ENCODE assay signal across 33 cellular contexts in the genomic region with DNA sequence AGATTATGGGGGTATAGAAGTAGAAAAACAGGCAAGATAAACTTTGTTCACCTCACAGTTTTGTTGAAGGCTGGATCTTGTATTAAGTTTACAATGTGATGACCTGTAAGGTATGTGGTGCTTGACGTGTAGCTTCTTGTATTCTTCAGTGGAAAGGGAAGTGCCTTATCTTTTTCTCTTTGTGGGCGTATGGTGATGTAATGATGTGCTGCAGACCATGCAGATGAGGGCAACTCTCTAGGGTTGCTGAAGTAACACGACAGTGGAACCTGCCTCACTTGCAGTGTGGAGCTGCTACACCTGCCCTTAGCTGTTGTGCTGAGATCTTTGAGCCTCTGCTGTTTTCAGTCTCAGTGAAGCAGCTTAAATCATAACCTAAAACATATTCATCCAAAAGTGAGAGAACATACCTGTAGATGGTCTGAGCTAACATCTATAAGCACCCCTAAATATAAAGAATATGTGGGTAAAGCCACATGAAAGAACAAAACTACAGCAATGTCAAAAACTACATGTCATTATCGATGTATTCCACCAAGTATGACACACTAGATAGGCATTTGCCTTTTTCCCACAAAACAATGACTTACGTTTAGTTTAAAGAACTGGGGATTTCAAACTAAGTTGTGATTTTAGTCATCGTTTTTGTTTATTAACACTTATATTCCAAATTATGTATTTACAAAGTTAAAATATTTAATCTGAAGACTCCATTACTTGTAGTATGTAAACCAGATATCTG.
DNase-seq lines count a peak whose midpoint lies in the region; ATAC-seq, FAIRE-seq and TF ChIP-seq lines count a peak whose summit lies in the region.
"Had no signal": no experiment of that assay in that cellular context is flagged by ENCODE, and none has a peak within 500 bp of the region (broad histone marks: within the 10 kb centered on the region; RNA-seq: fewer than 3 reads in every experiment).

No MANE protein-coding gene starts in this region.

- H2BK120ac ChIP-seq in mesenchymal stem cell (ENCODE audit: low read depth, low read length) = no peak overlapping the region

- no peak overlapping the region for H3K4me2 ChIP-seq in OCI-LY3 (ENCODE audit: low read length)
- no peak overlapping the region for H3K4me2 ChIP-seq in GM12878 (ENCODE audit: control insufficient read depth, insufficient read depth)
- no peak overlapping the region for H3K4me2 ChIP-seq in mesenchymal stem cell (ENCODE audit: low read length, poor library complexity, severe bottlenecking)
- H3K4me2 ChIP-seq: SK-N-SH had no signal

- no peak overlapping the region for H3K4ac ChIP-seq in mesenchymal stem cell (ENCODE audit: low read depth in 1 of 2, low read length in 2 of 2)

- no peak overlapping the region for H2BK5ac ChIP-seq in mesenchymal stem cell (ENCODE audit: low read depth, low read length, poor library complexity, severe bottlenecking)

- POLR2A ChIA-PET in GM12878 (lab: Charles Lee) = no interaction called here

- no peak overlapping the region for H4K8ac ChIP-seq in mesenchymal stem cell (ENCODE audit: low read length)

- no peak for DNase-seq in GM12878 (ENCODE audit: low read depth, low spot score)
- DNase-seq in mesenchymal stem cell = peak; percentile 24
- DNase-seq in tibial artery = no peak
- no peak for DNase-seq in KBM-7
- DNase-seq: ACHN; activated CD4-positive, alpha-beta T cell treated with anti-CD3 and anti-CD28 coated beads for 4 hours; activated CD8-positive, alpha-beta memory T cell treated with anti-CD3 and anti-CD28 coated beads for 24 hours; activated effector memory CD4-positive, alpha-beta T cell treated with anti-CD3 and anti-CD28 coated beads, Interleukin-2, amount 50 U/mL, for 16 hours; activated naive CD8-positive, alpha-beta T cell treated with anti-CD3 and anti-CD28 coated beads, Interleukin-2, amount 10 ng/mL, durations not matched to agents 7 days and 5 days; BE2C; cerebellar nuclear complex; COR-L47; DMS53; foreskin melanocyte; GDM1; NCI-H1105; NCI-H1930; NCI-H2227 treated with DMSO at 0.1 percent for 48 hours; NCI-H69; posterior cingulate gyrus; right cardiac atrium; RPMI8226; SK-N-SH; stimulated activated CD4-positive, alpha-beta T cell treated with anti-CD3 and anti-CD28 coated beads, Interleukin-12 subunit alpha, Interleukin-12 subunit beta, amount 100 ng/mL, for 4 hours; stimulated activated CD4-positive, alpha-beta T cell treated with anti-CD3 and anti-CD28 coated beads, Interleukin-4, amount 100 ng/mL, for 4 hours had no signal

- no peak for TF ChIP-seq POLR2A in GM12878 (IDR thresholded peaks at IDR 0.05; ENCODE audit: low read depth, low read length)

- WGBS in GM12878 (ENCODE audit: insufficient coverage, insufficient replicate concordance, low lambda C conversion rate, missing lambda C conversion rate) = 45% methylated on average over 6 of the region's 6 CpGs
- WGBS in mesenchymal stem cell = 59% methylated on average over 4 of the region's 6 CpGs

- H3K79me2 ChIP-seq in OCI-LY3 (ENCODE audit: low read length) (no peaks in the 10 kb centered on the region), GM12878 (ENCODE audit: control insufficient read depth, insufficient read depth, low read length) (no peaks in the 10 kb centered on the region)

- no peak overlapping the region for H2AK5ac ChIP-seq in mesenchymal stem cell (ENCODE audit: low read length, severe bottlenecking)

- H3K4me1 ChIP-seq in OCI-LY3 (ENCODE audit: low read length) (no peaks in the 10 kb centered on the region), GM12878 (ENCODE audit: control insufficient read depth, insufficient read depth, low read length) (no peaks in the 10 kb centered on the region), mesenchymal stem cell (ENCODE audit: control insufficient read depth, insufficient read depth, low read depth, low read length) (no peaks in the 10 kb centered on the region), tibial artery (no peaks in the 10 kb centered on the region)
- H3K4me1 ChIP-seq: BE2C had no signal

- in situ Hi-C loops in GM12878 (cut with MboI) = no loop called here
- in situ Hi-C loops in KBM-7 (cut with MboI; ENCODE audit: low pct_unique_long_range_greater_than_20kb, low sequenced_read_pairs) = no loop called here

- intact Hi-C loops in GM12878 (cut with micrococcal nuclease; ENCODE audit: unreplicated experiment) = no loop called here
- intact Hi-C loops in tibial artery (cut with DNase I; ENCODE audit: low total_unique reads) = no loop called here

- TF ChIP-seq EP300 in GM12878 (IDR thresholded peaks at IDR 0.05; ENCODE audit: borderline replicate concordance in 1 of 2, control insufficient read depth in 1 of 2, low read depth in 2 of 2, low read length in 2 of 2) = no peak

- no peak for FAIRE-seq in GM12878 (lab: Jason Lieb, UNC)
- FAIRE-seq: endothelial cell of umbilical vein had no signal

- H3K9me3 ChIP-seq in OCI-LY3 (ENCODE audit: insufficient read depth, low read length) = no peaks in the 10 kb centered on the region
- no peaks in the 10 kb centered on the region for H3K9me3 ChIP-seq in GM12878 (replicated peaks; ENCODE audit: control insufficient read depth, insufficient read depth, low read length)
- H3K9me3 ChIP-seq in mesenchymal stem cell (ENCODE audit: control insufficient read depth, low read length) = no peaks in the 10 kb centered on the region
- H3K9me3 ChIP-seq in tibial artery = no peaks in the 10 kb centered on the region
- H3K9me3 ChIP-seq: BE2C had no signal

- H4K20me1 ChIP-seq in OCI-LY3 (ENCODE audit: insufficient read depth, low read length) (no peaks in the 10 kb centered on the region), GM12878 (ENCODE audit: control insufficient read depth, insufficient read depth) (no peaks in the 10 kb centered on the region)

- RAD21 ChIA-PET in GM12878 (lab: Charles Lee; ENCODE audit: unreplicated experiment) = no interaction called here

- H2BK12ac ChIP-seq in mesenchymal stem cell (ENCODE audit: low read length in 2 of 2) = no peak overlapping the region

- no peak overlapping the region for H3K27ac ChIP-seq in OCI-LY3 (ENCODE audit: low read length)
- H3K27ac ChIP-seq in GM12878 (ENCODE audit: control insufficient read depth, insufficient read depth) = no peak overlapping the region
- H3K27ac ChIP-seq in mesenchymal stem cell (ENCODE audit: low read length, poor library complexity, severe bottlenecking) = no peak overlapping the region
- H3K27ac ChIP-seq in tibial artery = no peak overlapping the region
- H3K27ac ChIP-seq: VCaP had no signal

- H3K27me3 ChIP-seq in OCI-LY3 (ENCODE audit: low read depth, low read length) (no peaks in the 10 kb centered on the region), GM12878 (replicated peaks in 1 of 2; ENCODE audit: control insufficient read depth in 2 of 2, insufficient read depth in 2 of 2, low read length in 1 of 2) (no peaks in the 10 kb centered on the region), mesenchymal stem cell (ENCODE audit: control insufficient read depth in 1 of 2, insufficient read depth in 1 of 2, low read length in 2 of 2) (no peaks in the 10 kb centered on the region), tibial artery (no peaks in the 10 kb centered on the region)
- H3K27me3 ChIP-seq: BE2C had no signal

- H3K9ac ChIP-seq in OCI-LY3 (ENCODE audit: low read length) (no peak overlapping the region), GM12878 (ENCODE audit: control insufficient read depth, insufficient read depth, low read length) (no peak overlapping the region), mesenchymal stem cell (ENCODE audit: low read length) (peak overlapping the region; percentile 74)
- H3K9ac ChIP-seq: SK-N-SH had no signal

- H2AFZ ChIP-seq in OCI-LY3 (ENCODE audit: low read depth, low read length) = peak overlapping the region; percentile 25; the same call in 1 of the 2 replicates
- no peak overlapping the region; the same call in none of the 2 replicates for H2AFZ ChIP-seq in GM12878 (ENCODE audit: control insufficient read depth, low read depth, low read length)
- no peak overlapping the region for H2AFZ ChIP-seq in mesenchymal stem cell (ENCODE audit: low read depth, low read length)

- H3K36me3 ChIP-seq in OCI-LY3 (replicated peaks; ENCODE audit: low read depth, low read length) (no peaks in the 10 kb centered on the region), GM12878 (ENCODE audit: control insufficient read depth in 2 of 2, insufficient read depth in 2 of 2, low read length in 1 of 2) (no peaks in the 10 kb centered on the region), mesenchymal stem cell (ENCODE audit: control insufficient read depth in 1 of 2, insufficient read depth in 2 of 2, low read depth in 1 of 2, low read length in 2 of 2) (no peaks in the 10 kb centered on the region), tibial artery (no peaks in the 10 kb centered on the region)
- H3K36me3 ChIP-seq: BE2C had no signal

- no peaks in the 10 kb centered on the region for H3K79me1 ChIP-seq in mesenchymal stem cell (replicated peaks; ENCODE audit: low read length, poor library complexity, severe bottlenecking)

- no peak for TF ChIP-seq RAD21 in GM12878 (IDR thresholded peaks at IDR 0.05; ENCODE audit: insufficient read depth, low read depth, low read length)

- no peak overlapping the region for H3K23ac ChIP-seq in mesenchymal stem cell (ENCODE audit: low read length in 2 of 2)

- no TSS peak for BruUV-seq in GM12878 (replicated peaks; lab: Mats Ljungman, UMichigan)

- no peak overlapping the region for H3K18ac ChIP-seq in mesenchymal stem cell (ENCODE audit: low read depth in 1 of 2, low read length in 2 of 2)

- CTCF ChIA-PET in GM12878 (lab: Yijun Ruan, JAX) = interaction anchor here (1.0 kb wide), 1 partner anchor 11 kb away, joined by 3 read pairs; no protein-coding TSS in a partner anchor

- no peak overlapping the region for H2BK15ac ChIP-seq in mesenchymal stem cell (ENCODE audit: low read depth, poor library complexity, severe bottlenecking)

- no peak overlapping the region for H3K4me3 ChIP-seq in OCI-LY3 (ENCODE audit: low read length)
- H3K4me3 ChIP-seq in GM12878 = no peak overlapping the region
- H3K4me3 ChIP-seq in mesenchymal stem cell (ENCODE audit: insufficient read depth in 1 of 2, low read depth in 1 of 2, low read length in 2 of 2) = peak overlapping the region in 1 of 2 experiments; percentile 3
- no peak overlapping the region for H3K4me3 ChIP-seq in tibial artery
- H3K4me3 ChIP-seq: lung had no signal

- ATAC-seq in GM18867 (IDR thresholded peaks at IDR 0.05; ENCODE audit: unreplicated experiment) (peak; percentile 53), GM12878 (peak; percentile 87), HG02588 (IDR thresholded peaks at IDR 0.05; ENCODE audit: unreplicated experiment) (no peak), HG02763 (IDR thresholded peaks at IDR 0.05; ENCODE audit: unreplicated experiment) (no peak)
- ATAC-seq: right cardiac atrium; stimulated activated memory B cell treated with anti-CD40 and anti-IgM and Interleukin-4, amounts not matched to agents 10 μg/mL and 1 μg/mL and 100 μg/mL, for 72 hours had no signal

- no peak overlapping the region for H4K91ac ChIP-seq in mesenchymal stem cell (ENCODE audit: low read length)

- SMC1A ChIA-PET in GM12878 (lab: Charles Lee; ENCODE audit: uncharacterized antibody, unreplicated experiment) = interaction anchor here (0.7 to 1.2 kb wide), 4 partner anchors 13 to 254 kb away, joined by 3 read pairs; no protein-coding TSS in a partner anchor

- no peak for TF ChIP-seq CTCF in OCI-LY3 (IDR thresholded peaks at IDR 0.05; ENCODE audit: low read depth, low read length)
- no peak for TF ChIP-seq CTCF in GM12878 (IDR thresholded peaks at IDR 0.05 in 2 of 3, conservative IDR thresholded peaks at IDR 0.05 in 1 of 3; ENCODE audit: control insufficient read depth in 2 of 3, extremely low read depth in 1 of 3, insufficient read depth in 1 of 3, low read depth in 3 of 3, low read length in 3 of 3)
- TF ChIP-seq CTCF in tibial artery (IDR thresholded peaks at IDR 0.05) = no peak

- H3K14ac ChIP-seq in mesenchymal stem cell (ENCODE audit: low read length in 2 of 2) = no peak overlapping the region

Comparison
In these comparisons a context has a peak if more than half of its experiments do, and no peak if none do; other contexts are left out.
1. ATAC-seq: peak in GM18867 (single experiment) and GM12878 (single experiment); none in HG02588 (single experiment) and HG02763 (single experiment).